20 cellular contexts compared by ENCODE assay signal in the genomic region with DNA sequence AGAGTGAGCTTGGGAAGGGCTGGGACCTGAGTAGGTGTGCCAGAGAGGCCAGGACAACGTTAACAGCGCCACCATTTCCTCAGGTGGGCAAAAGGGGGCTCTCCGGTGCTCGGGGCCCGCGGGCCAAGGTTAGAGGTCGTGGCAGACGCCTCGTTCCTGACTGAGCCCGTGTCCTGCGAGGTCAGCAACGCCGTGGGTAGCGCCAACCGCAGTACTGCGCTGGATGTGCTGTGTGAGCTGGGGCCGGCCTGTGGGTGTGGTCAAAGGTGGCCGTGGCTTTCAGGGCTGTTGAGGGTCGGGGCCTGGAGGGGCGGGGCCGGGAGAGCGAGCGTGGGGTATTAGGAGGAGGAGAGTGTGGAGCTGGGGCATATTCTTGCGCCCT. TPM values are rescaled to one million over a fixed set of nuclear protein-coding genes. Genes with fewer than 3 reads are reported as not detected.
DNase-seq lines count a peak whose midpoint lies in the region; ATAC-seq, FAIRE-seq and TF ChIP-seq lines count a peak whose summit lies in the region.
"Had no signal": no experiment of that assay in that cellular context is flagged by ENCODE, and none has a peak within 500 bp of the region (broad histone marks: within the 10 kb centered on the region; RNA-seq: fewer than 3 reads in every experiment).

No MANE protein-coding gene starts in this region.

- peak overlapping the region; percentile 92 for H3K4me2 ChIP-seq in HepG2 (ENCODE audit: low read depth, low read length)

- WGBS in endodermal cell (ENCODE audit: insufficient coverage in 1 of 2, insufficient read length in 1 of 2), 2 experiments, result 12 to 15% methylated on average over 19 to 24 of the region's 24 CpGs
- 26% methylated on average over 21 of the region's 24 CpGs for WGBS in HepG2 (ENCODE audit: low lambda C conversion rate)

- no peak for DNase-seq in HTR-8/SVneo (ENCODE audit: insufficient read length, low spot score)
- peak; percentile 74 for DNase-seq in endodermal cell
- DNase-seq in HepG2 (ENCODE audit: low spot score), result no peak
- DNase-seq in type B pancreatic cell (ENCODE audit: extremely low spot score, unreplicated experiment), result no peak
- no peak for DNase-seq in frontal cortex (ENCODE audit: low spot score in 2 of 2)
- no peak for DNase-seq in NCI-H1105 treated with DMSO at 0.1 percent for 48 hours (lab: John Stamatoyannopoulos, UW)
- DNase-seq: BE2C; CD8-positive, alpha-beta T cell; EL; Karpas-422; MM.1S; NCI-H1417; NCI-H1930; NCI-H510A; NCI-H82; Peyer's patch; SHP77 had no signal

- H3K9me3 ChIP-seq in endodermal cell (ENCODE audit: control insufficient read depth, low read length) (no peaks in the 10 kb centered on the region), HepG2 (ENCODE audit: low read length) (no peaks in the 10 kb centered on the region)
- H3K9me3 ChIP-seq: BE2C, Peyer's patch had no signal

- H3K4me3 ChIP-seq in endodermal cell (ENCODE audit: low read length) (peak overlapping the region; percentile 60), HepG2 (replicated peaks in 1 of 3; ENCODE audit: insufficient read depth in 1 of 3, low read depth in 2 of 3, low read length in 3 of 3) (peak overlapping the region; percentile 41 to 70 (median 50); a peak in 5 of 6 replicates)
- H3K4me3 ChIP-seq: Peyer's patch had no signal

- CTCF ChIA-PET in HepG2 (lab: Yijun Ruan, JAX; ENCODE audit: low intra/inter-chr PET ratio, low total read pairs), result no interaction called here

- FAIRE-seq in HTR-8/SVneo (lab: Jason Lieb, UNC) (peak; percentile 38), HepG2 (lab: Jason Lieb, UNC) (no peak), frontal cortex (lab: Jason Lieb, UNC) (no peak)
- FAIRE-seq: GM18507 had no signal

- H2AFZ ChIP-seq in HepG2 (ENCODE audit: low read length), result no peak overlapping the region

- BruUV-seq in HepG2 (replicated peaks; lab: Mats Ljungman, UMichigan), result no TSS peak

- H3K27me3 Mint-ChIP-seq in endodermal cell (ENCODE audit: insufficient read depth) (peaks cover 83% of the 10 kb centered on the region), type B pancreatic cell (peaks cover 62% of the 10 kb centered on the region)

- H3K79me2 ChIP-seq in HepG2 (ENCODE audit: insufficient read depth, low read length), result no peaks in the 10 kb centered on the region

- no peak for TF ChIP-seq POLR2A in HepG2 (IDR thresholded peaks at IDR 0.05; ENCODE audit: insufficient read depth in 1 of 2, low read depth in 2 of 2, low read length in 2 of 2)

- no peak for TF ChIP-seq RAD21 in HepG2 (CRISPR knock-in tag; IDR thresholded peaks at IDR 0.05)

- POLR2A ChIA-PET in HepG2 (lab: Yijun Ruan, JAX), result interaction anchor here (1.1 kb wide), 1 partner anchor 112 kb away, joined by 3 read pairs; a partner anchor contains a TSS

- H3K36me3 Mint-ChIP-seq in endodermal cell (ENCODE audit: low read depth) (no peaks in the 10 kb centered on the region), type B pancreatic cell (no peaks in the 10 kb centered on the region)
- H3K36me3 Mint-ChIP-seq: CD8-positive, alpha-beta T cell had no signal

- no peak overlapping the region for H3K27ac Mint-ChIP-seq in endodermal cell
- H3K27ac Mint-ChIP-seq in type B pancreatic cell, result no peak overlapping the region
- H3K27ac Mint-ChIP-seq: CD8-positive, alpha-beta T cell had no signal

- H4K20me1 ChIP-seq in HepG2 (ENCODE audit: insufficient read depth, low read length), result no peaks in the 10 kb centered on the region

- TF ChIP-seq EP300 in HepG2 (IDR thresholded peaks at IDR 0.05; ENCODE audit: low read depth in 2 of 2, low read length in 2 of 2) (no peak), HepG2 (CRISPR knock-in tag; IDR thresholded peaks at IDR 0.05; ENCODE audit: borderline replicate concordance) (no peak)

- peak; percentile 40 for TF ChIP-seq CTCF in endodermal cell (conservative IDR thresholded peaks at IDR 0.05)
- 0 out of 2 replicates have a peak, but pooled peaks have one; percentile 7 for TF ChIP-seq CTCF in HepG2 (CRISPR knock-in tag; IDR thresholded peaks at IDR 0.05)
- no peak for TF ChIP-seq CTCF in type B pancreatic cell (conservative IDR thresholded peaks at IDR 0.05)

- H3K27ac ChIP-seq in endodermal cell (ENCODE audit: low read depth, low read length) (no peak overlapping the region), HepG2 (ENCODE audit: extremely low read length, insufficient read depth, low read length) (no peak overlapping the region)
- H3K27ac ChIP-seq: Peyer's patch had no signal

- H3K4me1 ChIP-seq in endodermal cell (ENCODE audit: control insufficient read depth, insufficient read depth, low read length) (peaks cover 6% of the 10 kb centered on the region), HepG2 (ENCODE audit: insufficient read depth, low read length) (peaks cover 45% of the 10 kb centered on the region)
- H3K4me1 ChIP-seq: BE2C had no signal

- H3K27me3 ChIP-seq in endodermal cell (ENCODE audit: control insufficient read depth, insufficient read depth, low read length, poor library complexity, severe bottlenecking), result peaks cover 93% of the 10 kb centered on the region
- H3K27me3 ChIP-seq in HepG2 (ENCODE audit: control insufficient read depth in 1 of 2, insufficient read depth in 2 of 2, low read length in 2 of 2), result peaks cover 8 to 45% of the 10 kb centered on the region in 2 experiments
- H3K27me3 ChIP-seq: BE2C had no signal

- in situ Hi-C loops in HepG2 (cut with HindIII; ENCODE audit: extremely low pct_ligation_motif_present, low pct_unique_long_range_greater_than_20kb), result no loop called here

- H3K9ac ChIP-seq in endodermal cell (ENCODE audit: extremely low read depth, low read length, poor library complexity, severe bottlenecking) (no peak overlapping the region), HepG2 (ENCODE audit: insufficient read depth, low read depth, low read length) (no peak overlapping the region)

- no peak for ATAC-seq in HepG2
- no peak for ATAC-seq in GM18498 (IDR thresholded peaks at IDR 0.05; ENCODE audit: unreplicated experiment)
- ATAC-seq: CD8-positive, alpha-beta T cell had no signal

- no peaks in the 10 kb centered on the region for H3K9me3 Mint-ChIP-seq in endodermal cell
- no peaks in the 10 kb centered on the region for H3K9me3 Mint-ChIP-seq in type B pancreatic cell
- H3K9me3 Mint-ChIP-seq: CD8-positive, alpha-beta T cell had no signal

- intact Hi-C loops in HepG2 (cut with micrococcal nuclease; ENCODE audit: unreplicated experiment), result loop anchor here (5.0 kb wide), 1 partner anchor 48 kb away; a partner anchor contains a TSS

- H3K4me3 Mint-ChIP-seq in endodermal cell, result peak overlapping the region; percentile 57
- peak overlapping the region; percentile 81 for H3K4me3 Mint-ChIP-seq in type B pancreatic cell
- H3K4me3 Mint-ChIP-seq: CD8-positive, alpha-beta T cell had no signal

- H3K4me1 Mint-ChIP-seq in endodermal cell (peaks cover 11% of the 10 kb centered on the region), type B pancreatic cell (ENCODE audit: unreplicated experiment) (peaks cover 10% of the 10 kb centered on the region)

- no peaks in the 10 kb centered on the region for H3K36me3 ChIP-seq in endodermal cell (ENCODE audit: control insufficient read depth, insufficient read depth, low read length)
- H3K36me3 ChIP-seq in HepG2 (replicated peaks in 1 of 2; ENCODE audit: control insufficient read depth in 1 of 2, insufficient read depth in 2 of 2, low read length in 2 of 2), result no peaks in the 10 kb centered on the region
- H3K36me3 ChIP-seq: BE2C, Peyer's patch had no signal

RNA-seq across cellular contexts. Expression of a gene that starts 3.7 kb away (rescaled TPM):
- total RNA-seq in endodermal cell (1 to 10 TPM; 1.4 to 2.3 TPM), HepG2 (2016; rRNA removed; fragmentation: Illumina TruSeq; extraction: Trizol) (2.2 and 2.4 TPM in 2 replicates), type B pancreatic cell (ENCODE audit: low replicate concordance) (3.3 and 3.5 TPM in 2 replicates), frontal cortex (0.41 TPM)
- polyA plus RNA-seq in endodermal cell (2013, experiment 1 of 2), result 26.4 TPM
- 19.8 TPM for polyA plus RNA-seq in endodermal cell (2013, experiment 2 of 2)
- total RNA-seq in HepG2 (2016; cell fraction: cytosol; rRNA removed; fragmentation: Illumina TruSeq; extraction: Trizol; ENCODE audit: low read depth), result 1.1 and 1.3 TPM in 2 replicates
- total RNA-seq in HepG2 (2016; cell fraction: insoluble cytoplasmic fraction; rRNA removed; fragmentation: Illumina TruSeq; extraction: Trizol), result 1.9 and 2.4 TPM in 2 replicates
- 2.2 and 2.6 TPM in 2 replicates for total RNA-seq in HepG2 (2016; cell fraction: membrane; rRNA removed; fragmentation: Illumina TruSeq; extraction: Trizol)
- 1.2 and 1.3 TPM in 2 replicates for total RNA-seq in HepG2 (2016; cell fraction: nucleus; rRNA removed; fragmentation: Illumina TruSeq; extraction: Trizol)
- 0.17 and 0.18 TPM in 2 replicates for polyA plus RNA-seq in HepG2 (2011; rRNA removed)
- polyA plus RNA-seq in HepG2 (2011; cell fraction: cytosol; rRNA removed), result 0.21 and 0.30 TPM in 2 replicates
- polyA plus RNA-seq in HepG2 (2011; cell fraction: nucleus; rRNA removed), result 0.29 and 0.32 TPM in 2 replicates
- polyA plus RNA-seq in HepG2 (2012), result 0.07 TPM in 2 replicates
- 1.2 and 1.8 TPM in 2 replicates for polyA plus RNA-seq in HepG2 (2016; cell fraction: cytosol; fragmentation: Illumina TruSeq; extraction: Trizol; ENCODE audit: low read depth)
- polyA plus RNA-seq in HepG2 (2016; cell fraction: insoluble cytoplasmic fraction; fragmentation: Illumina TruSeq; extraction: Trizol; ENCODE audit: low read depth), result 2.9 and 3.3 TPM in 2 replicates
- polyA plus RNA-seq in HepG2 (2016; cell fraction: membrane; fragmentation: Illumina TruSeq; extraction: Trizol; ENCODE audit: low read depth), result 2.2 and 2.6 TPM in 2 replicates
- polyA plus RNA-seq in HepG2 (2016; cell fraction: nucleus; fragmentation: Illumina TruSeq; extraction: Trizol; ENCODE audit: insufficient read depth, low read depth), result 3.1 and 3.3 TPM in 2 replicates
- polyA minus RNA-seq in HepG2 (2011; rRNA and poly(A)+ RNA removed; ENCODE audit: low replicate concordance), result 0.16 TPM in 1 of 2 replicates, not detected in the other
- polyA minus RNA-seq in HepG2 (2011; cell fraction: cytosol; rRNA and poly(A)+ RNA removed), result 0.26 TPM in 1 of 2 replicates, not detected in the other
- 0.12 and 0.13 TPM in 2 replicates for polyA minus RNA-seq in HepG2 (2011; cell fraction: nucleus; rRNA and poly(A)+ RNA removed)
- polyA plus RNA-seq: AG04450 had no signal

RNA-seq across cellular contexts. Expression of a gene that starts 7.9 kb away (rescaled TPM):
- total RNA-seq in endodermal cell (10 to 100 TPM in 1 of 2 donors, 1 to 10 TPM in 1; 4.1 to 10.6 TPM), HepG2 (2016; rRNA removed; fragmentation: Illumina TruSeq; extraction: Trizol) (2.3 and 2.9 TPM in 2 replicates), type B pancreatic cell (ENCODE audit: low replicate concordance) (43.3 and 120 TPM in 2 replicates), frontal cortex (214 TPM)
- polyA plus RNA-seq in endodermal cell (2013, experiment 1 of 2), result 395 TPM
- polyA plus RNA-seq in endodermal cell (2013, experiment 2 of 2), result 360 TPM
- total RNA-seq in HepG2 (2016; cell fraction: cytosol; rRNA removed; fragmentation: Illumina TruSeq; extraction: Trizol; ENCODE audit: low read depth), result 0.79 and 1.7 TPM in 2 replicates
- total RNA-seq in HepG2 (2016; cell fraction: insoluble cytoplasmic fraction; rRNA removed; fragmentation: Illumina TruSeq; extraction: Trizol), result 0.65 and 3.2 TPM in 2 replicates
- 0.83 and 1.4 TPM in 2 replicates for total RNA-seq in HepG2 (2016; cell fraction: membrane; rRNA removed; fragmentation: Illumina TruSeq; extraction: Trizol)
- total RNA-seq in HepG2 (2016; cell fraction: nucleus; rRNA removed; fragmentation: Illumina TruSeq; extraction: Trizol), result 2.7 and 3.8 TPM in 2 replicates
- 2.0 and 3.1 TPM in 2 replicates for polyA plus RNA-seq in HepG2 (2011; rRNA removed)
- 1.0 and 2.3 TPM in 2 replicates for polyA plus RNA-seq in HepG2 (2011; cell fraction: cytosol; rRNA removed)
- 2.4 and 4.2 TPM in 2 replicates for polyA plus RNA-seq in HepG2 (2011; cell fraction: nucleus; rRNA removed)
- 0.70 and 1.2 TPM in 2 replicates for polyA plus RNA-seq in HepG2 (2012)
- 1.1 and 1.4 TPM in 2 replicates for polyA plus RNA-seq in HepG2 (2016; cell fraction: cytosol; fragmentation: Illumina TruSeq; extraction: Trizol; ENCODE audit: low read depth)
- 1.4 and 4.4 TPM in 2 replicates for polyA plus RNA-seq in HepG2 (2016; cell fraction: insoluble cytoplasmic fraction; fragmentation: Illumina TruSeq; extraction: Trizol; ENCODE audit: low read depth)
- 2.2 and 3.5 TPM in 2 replicates for polyA plus RNA-seq in HepG2 (2016; cell fraction: membrane; fragmentation: Illumina TruSeq; extraction: Trizol; ENCODE audit: low read depth)
- polyA plus RNA-seq in HepG2 (2016; cell fraction: nucleus; fragmentation: Illumina TruSeq; extraction: Trizol; ENCODE audit: insufficient read depth, low read depth), result 9.5 and 10.5 TPM in 2 replicates
- 0.51 and 2.8 TPM in 2 replicates for polyA minus RNA-seq in HepG2 (2011; rRNA and poly(A)+ RNA removed; ENCODE audit: low replicate concordance)
- 0.35 and 1.8 TPM in 2 replicates for polyA minus RNA-seq in HepG2 (2011; cell fraction: cytosol; rRNA and poly(A)+ RNA removed)
- 1.2 TPM in 1 of 2 replicates, not detected in the other for polyA minus RNA-seq in HepG2 (2011; cell fraction: nucleus; rRNA and poly(A)+ RNA removed)
- total RNA-seq: CD8-positive, alpha-beta T cell had no signal

RNA-seq across cellular contexts. Expression of a gene that starts 8.1 kb away (rescaled TPM):
- under 1 TPM; 0.24 to 0.80 TPM for total RNA-seq in endodermal cell
- polyA plus RNA-seq in endodermal cell (2013, experiment 1 of 2), result 0.96 TPM
- polyA plus RNA-seq in endodermal cell (2013, experiment 2 of 2), result 0.79 TPM
- not detected in 2 replicates for total RNA-seq in HepG2 (2016; rRNA removed; fragmentation: Illumina TruSeq; extraction: Trizol)
- not detected in 2 replicates for total RNA-seq in HepG2 (2016; cell fraction: cytosol; rRNA removed; fragmentation: Illumina TruSeq; extraction: Trizol; ENCODE audit: low read depth)
- 0.04 TPM in 2 replicates for total RNA-seq in HepG2 (2016; cell fraction: insoluble cytoplasmic fraction; rRNA removed; fragmentation: Illumina TruSeq; extraction: Trizol)
- not detected in 2 replicates for total RNA-seq in HepG2 (2016; cell fraction: membrane; rRNA removed; fragmentation: Illumina TruSeq; extraction: Trizol)
- total RNA-seq in HepG2 (2016; cell fraction: nucleus; rRNA removed; fragmentation: Illumina TruSeq; extraction: Trizol), result not detected in 2 replicates
- 0.01 TPM in 1 of 2 replicates, not detected in the other for polyA plus RNA-seq in HepG2 (2011; rRNA removed)
- polyA plus RNA-seq in HepG2 (2011; cell fraction: cytosol; rRNA removed), result 0.01 TPM in 2 replicates
- 0.16 and 0.39 TPM in 2 replicates for polyA plus RNA-seq in HepG2 (2011; cell fraction: nucleus; rRNA removed)
- polyA plus RNA-seq in HepG2 (2012), result not detected in 2 replicates
- polyA plus RNA-seq in HepG2 (2016; cell fraction: cytosol; fragmentation: Illumina TruSeq; extraction: Trizol; ENCODE audit: low read depth), result not detected in 2 replicates
- polyA plus RNA-seq in HepG2 (2016; cell fraction: insoluble cytoplasmic fraction; fragmentation: Illumina TruSeq; extraction: Trizol; ENCODE audit: low read depth), result not detected in 2 replicates
- polyA plus RNA-seq in HepG2 (2016; cell fraction: membrane; fragmentation: Illumina TruSeq; extraction: Trizol; ENCODE audit: low read depth), result not detected in 2 replicates
- 0.25 TPM in 1 of 2 replicates, not detected in the other for polyA plus RNA-seq in HepG2 (2016; cell fraction: nucleus; fragmentation: Illumina TruSeq; extraction: Trizol; ENCODE audit: insufficient read depth, low read depth)
- 0.05 TPM in 1 of 2 replicates, not detected in the other for polyA minus RNA-seq in HepG2 (2011; rRNA and poly(A)+ RNA removed; ENCODE audit: low replicate concordance)
- polyA minus RNA-seq in HepG2 (2011; cell fraction: cytosol; rRNA and poly(A)+ RNA removed), result not detected in 2 replicates
- polyA minus RNA-seq in HepG2 (2011; cell fraction: nucleus; rRNA and poly(A)+ RNA removed), result not detected in 2 replicates
- total RNA-seq in type B pancreatic cell (ENCODE audit: low replicate concordance), result 1.9 TPM in 2 replicates
- 1.2 TPM for total RNA-seq in frontal cortex
- total RNA-seq: Peyer's patch had no signal
- polyA plus RNA-seq: AG04450 had no signal

RNA-seq across cellular contexts. Expression of a gene that starts 39.9 kb away (rescaled TPM):
- total RNA-seq in endodermal cell, result 10 to 100 TPM; 20.8 to 24.4 TPM
- 7.1 TPM for polyA plus RNA-seq in endodermal cell (2013, experiment 1 of 2)
- polyA plus RNA-seq in endodermal cell (2013, experiment 2 of 2), result 5.4 TPM
- 0.38 and 2.1 TPM in 2 replicates for total RNA-seq in HepG2 (2016; rRNA removed; fragmentation: Illumina TruSeq; extraction: Trizol)
- total RNA-seq in HepG2 (2016; cell fraction: cytosol; rRNA removed; fragmentation: Illumina TruSeq; extraction: Trizol; ENCODE audit: low read depth), result 1.1 and 1.7 TPM in 2 replicates
- total RNA-seq in HepG2 (2016; cell fraction: insoluble cytoplasmic fraction; rRNA removed; fragmentation: Illumina TruSeq; extraction: Trizol), result 0.33 and 1.8 TPM in 2 replicates
- total RNA-seq in HepG2 (2016; cell fraction: membrane; rRNA removed; fragmentation: Illumina TruSeq; extraction: Trizol), result 0.87 and 2.1 TPM in 2 replicates
- 1.2 and 3.4 TPM in 2 replicates for total RNA-seq in HepG2 (2016; cell fraction: nucleus; rRNA removed; fragmentation: Illumina TruSeq; extraction: Trizol)
- 1.6 and 2.3 TPM in 2 replicates for polyA plus RNA-seq in HepG2 (2011; rRNA removed)
- 0.45 and 0.74 TPM in 2 replicates for polyA plus RNA-seq in HepG2 (2011; cell fraction: cytosol; rRNA removed)
- polyA plus RNA-seq in HepG2 (2011; cell fraction: nucleus; rRNA removed), result 13.5 and 15.3 TPM in 2 replicates
- 0.69 and 1.1 TPM in 2 replicates for polyA plus RNA-seq in HepG2 (2012)
- polyA plus RNA-seq in HepG2 (2016; cell fraction: cytosol; fragmentation: Illumina TruSeq; extraction: Trizol; ENCODE audit: low read depth), result 1.3 and 1.8 TPM in 2 replicates
- polyA plus RNA-seq in HepG2 (2016; cell fraction: insoluble cytoplasmic fraction; fragmentation: Illumina TruSeq; extraction: Trizol; ENCODE audit: low read depth), result 0.28 and 0.74 TPM in 2 replicates
- 0.70 and 1.0 TPM in 2 replicates for polyA plus RNA-seq in HepG2 (2016; cell fraction: membrane; fragmentation: Illumina TruSeq; extraction: Trizol; ENCODE audit: low read depth)
- 6.4 and 8.2 TPM in 2 replicates for polyA plus RNA-seq in HepG2 (2016; cell fraction: nucleus; fragmentation: Illumina TruSeq; extraction: Trizol; ENCODE audit: insufficient read depth, low read depth)
- polyA minus RNA-seq in HepG2 (2011; rRNA and poly(A)+ RNA removed; ENCODE audit: low replicate concordance), result 8.6 and 15.8 TPM in 2 replicates
- 2.5 TPM in 1 of 2 replicates, not detected in the other for polyA minus RNA-seq in HepG2 (2011; cell fraction: cytosol; rRNA and poly(A)+ RNA removed)
- polyA minus RNA-seq in HepG2 (2011; cell fraction: nucleus; rRNA and poly(A)+ RNA removed), result 7.7 and 8.0 TPM in 2 replicates
- total RNA-seq in type B pancreatic cell (ENCODE audit: low replicate concordance), result 9.1 and 11.6 TPM in 2 replicates
- total RNA-seq in frontal cortex, result 2.4 TPM

RNA-seq across cellular contexts. Expression of a gene that starts 41.9 kb away (rescaled TPM):
- total RNA-seq in endodermal cell, result 1 to 10 TPM; 1.3 to 1.5 TPM
- not detected for polyA plus RNA-seq in endodermal cell (2013, experiment 1 of 2)
- polyA plus RNA-seq in endodermal cell (2013, experiment 2 of 2), result not detected
- total RNA-seq in HepG2 (2016; rRNA removed; fragmentation: Illumina TruSeq; extraction: Trizol), result 0.24 TPM in 1 of 2 replicates, not detected in the other
- total RNA-seq in HepG2 (2016; cell fraction: cytosol; rRNA removed; fragmentation: Illumina TruSeq; extraction: Trizol; ENCODE audit: low read depth), result 0.79 TPM in 1 of 2 replicates, not detected in the other
- not detected in 2 replicates for total RNA-seq in HepG2 (2016; cell fraction: insoluble cytoplasmic fraction; rRNA removed; fragmentation: Illumina TruSeq; extraction: Trizol)
- total RNA-seq in HepG2 (2016; cell fraction: membrane; rRNA removed; fragmentation: Illumina TruSeq; extraction: Trizol), result 0.65 TPM in 1 of 2 replicates, not detected in the other
- not detected in 2 replicates for total RNA-seq in HepG2 (2016; cell fraction: nucleus; rRNA removed; fragmentation: Illumina TruSeq; extraction: Trizol)
- 1.2 and 2.3 TPM in 2 replicates for polyA plus RNA-seq in HepG2 (2011; rRNA removed)
- polyA plus RNA-seq in HepG2 (2011; cell fraction: cytosol; rRNA removed), result 2.2 TPM in 2 replicates
- polyA plus RNA-seq in HepG2 (2011; cell fraction: nucleus; rRNA removed), result 0.64 and 0.72 TPM in 2 replicates
- 0.37 and 0.60 TPM in 2 replicates for polyA plus RNA-seq in HepG2 (2012)
- polyA plus RNA-seq in HepG2 (2016; cell fraction: cytosol; fragmentation: Illumina TruSeq; extraction: Trizol; ENCODE audit: low read depth), result 0.61 TPM in 1 of 2 replicates, not detected in the other
- not detected in 2 replicates for polyA plus RNA-seq in HepG2 (2016; cell fraction: insoluble cytoplasmic fraction; fragmentation: Illumina TruSeq; extraction: Trizol; ENCODE audit: low read depth)
- polyA plus RNA-seq in HepG2 (2016; cell fraction: membrane; fragmentation: Illumina TruSeq; extraction: Trizol; ENCODE audit: low read depth), result not detected in 2 replicates
- 1.6 TPM in 2 replicates for polyA plus RNA-seq in HepG2 (2016; cell fraction: nucleus; fragmentation: Illumina TruSeq; extraction: Trizol; ENCODE audit: insufficient read depth, low read depth)
- polyA minus RNA-seq in HepG2 (2011; rRNA and poly(A)+ RNA removed; ENCODE audit: low replicate concordance), result 0.77 and 4.2 TPM in 2 replicates
- not detected in 2 replicates for polyA minus RNA-seq in HepG2 (2011; cell fraction: cytosol; rRNA and poly(A)+ RNA removed)
- polyA minus RNA-seq in HepG2 (2011; cell fraction: nucleus; rRNA and poly(A)+ RNA removed), result not detected in 2 replicates
- total RNA-seq in type B pancreatic cell (ENCODE audit: low replicate concordance), result 1.0 and 1.3 TPM in 2 replicates
- 0.41 TPM for total RNA-seq in frontal cortex
